Comparison of ENCODE assay signal across 1 cellular context in the genomic region with DNA sequence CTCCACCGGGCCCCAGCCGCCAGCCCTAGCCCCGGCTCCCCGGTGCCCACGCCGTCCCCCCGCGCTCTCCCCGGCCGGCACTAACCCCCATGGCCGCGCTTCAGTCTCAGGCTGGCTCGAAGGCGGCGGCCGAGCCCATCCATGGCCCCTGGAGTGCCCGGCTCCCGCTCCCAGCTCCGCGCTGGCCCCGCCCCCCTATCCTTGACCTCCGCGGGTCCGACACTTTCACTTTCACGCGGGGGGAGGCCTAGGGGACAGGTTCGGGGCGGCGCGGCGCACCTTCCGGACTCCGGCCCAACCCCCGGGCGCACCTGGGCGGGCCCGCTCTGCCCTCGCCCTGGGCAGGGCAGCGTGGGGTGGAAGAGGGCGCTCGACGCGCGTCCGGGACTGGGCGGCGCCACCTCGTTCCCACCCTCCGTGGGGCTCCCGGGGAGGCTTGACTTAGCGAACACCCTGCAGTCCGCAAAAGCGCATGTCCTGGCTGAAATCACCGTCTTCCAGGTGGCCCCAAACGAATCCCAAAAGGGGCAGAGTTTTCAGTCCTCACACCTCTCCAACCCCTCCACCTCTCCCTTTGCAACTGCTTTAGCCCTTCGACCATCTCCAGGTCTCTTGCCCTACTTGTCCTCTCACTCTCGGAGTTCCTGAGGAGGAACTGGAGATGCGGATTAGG.
TF ChIP-seq lines count a peak whose summit lies in the region.

No MANE protein-coding gene starts in this region.

TF ChIP-seq in IMR-90, 13 proteins besides CTCF, POLR2A, EP300 and RAD21 (continued from another document):
- TF ChIP-seq MAFK (IDR thresholded peaks at IDR 0.05; ENCODE audit: low read depth, low read length) (no peak), RCOR1 (IDR thresholded peaks at IDR 0.05; ENCODE audit: insufficient replicate concordance, low read length) (no peak), SMC3 (IDR thresholded peaks at IDR 0.05; ENCODE audit: low read depth, low read length) (no peak)
- TF ChIP-seq, protein P1, sequence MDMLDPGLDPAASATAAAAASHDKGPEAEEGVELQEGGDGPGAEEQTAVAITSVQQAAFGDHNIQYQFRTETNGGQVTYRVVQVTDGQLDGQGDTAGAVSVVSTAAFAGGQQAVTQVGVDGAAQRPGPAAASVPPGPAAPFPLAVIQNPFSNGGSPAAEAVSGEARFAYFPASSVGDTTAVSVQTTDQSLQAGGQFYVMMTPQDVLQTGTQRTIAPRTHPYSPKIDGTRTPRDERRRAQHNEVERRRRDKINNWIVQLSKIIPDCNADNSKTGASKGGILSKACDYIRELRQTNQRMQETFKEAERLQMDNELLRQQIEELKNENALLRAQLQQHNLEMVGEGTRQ (IDR thresholded peaks at IDR 0.05; ENCODE audit: low read depth, low read length), result no peak
TF ChIP-seq in IMR-90: peak in this region for 0.
